Comparison of ENCODE assay signal across 1 cellular context in the genomic region with DNA sequence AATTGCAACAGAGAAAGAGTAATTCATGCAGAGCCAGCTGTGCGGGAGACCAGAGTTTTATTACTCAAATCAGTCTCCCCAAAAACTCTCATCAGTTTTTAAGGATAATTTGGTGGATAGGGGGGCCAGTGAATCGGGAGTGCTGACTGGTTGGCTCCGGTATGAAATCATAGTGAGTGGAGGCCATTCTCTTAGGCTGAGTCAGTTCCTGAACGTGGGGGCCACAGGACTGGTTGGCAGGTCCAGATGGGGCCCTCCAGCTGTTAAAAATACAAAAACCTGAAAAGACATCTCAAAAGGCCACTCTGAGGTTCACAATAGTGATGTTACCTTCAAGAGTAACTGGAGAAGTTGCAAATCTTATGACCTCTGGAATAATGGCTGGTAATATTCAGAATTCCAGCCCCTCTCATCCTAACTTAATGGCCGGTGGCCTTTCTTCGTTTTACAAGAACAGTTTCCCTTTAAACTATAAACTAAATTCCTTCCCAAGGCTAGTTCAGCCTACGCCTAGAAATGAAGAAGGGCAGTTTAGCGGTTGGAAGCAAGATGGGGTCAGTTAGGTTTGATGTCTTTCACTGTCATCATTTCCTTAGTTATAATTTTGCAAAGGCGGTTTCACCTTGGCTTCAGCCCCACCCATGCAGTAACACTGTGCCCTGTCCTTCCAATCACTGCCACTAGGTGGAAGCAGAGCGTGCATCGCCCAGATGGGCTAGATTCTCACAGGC.
TF ChIP-seq lines count a peak whose summit lies in the region.

No MANE protein-coding gene starts in this region.

TF ChIP-seq in HEK293, 187 proteins besides CTCF, POLR2A, EP300 and RAD21 (continued from another document):
- TF ChIP-seq, protein P1, sequence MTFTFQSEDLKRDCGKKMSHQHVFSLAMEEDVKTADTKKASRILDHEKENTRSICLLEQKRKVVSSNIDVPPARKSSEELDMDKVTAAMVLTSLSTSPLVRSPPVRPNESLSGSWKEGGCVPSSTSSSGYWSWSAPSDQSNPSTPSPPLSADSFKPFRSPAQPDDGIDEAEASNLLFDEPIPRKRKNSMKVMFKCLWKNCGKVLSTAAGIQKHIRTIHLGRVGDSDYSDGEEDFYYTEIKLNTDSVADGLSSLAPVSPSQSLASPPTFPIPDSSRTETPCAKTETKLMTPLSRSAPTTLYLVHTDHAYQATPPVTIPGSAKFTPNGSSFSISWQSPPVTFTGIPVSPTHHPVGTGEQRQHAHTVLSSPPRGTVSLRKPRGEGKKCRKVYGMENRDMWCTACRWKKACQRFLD (tag by site-specific recombination; IDR thresholded peaks at IDR 0.05): no peak
- TF ChIP-seq, protein P2, sequence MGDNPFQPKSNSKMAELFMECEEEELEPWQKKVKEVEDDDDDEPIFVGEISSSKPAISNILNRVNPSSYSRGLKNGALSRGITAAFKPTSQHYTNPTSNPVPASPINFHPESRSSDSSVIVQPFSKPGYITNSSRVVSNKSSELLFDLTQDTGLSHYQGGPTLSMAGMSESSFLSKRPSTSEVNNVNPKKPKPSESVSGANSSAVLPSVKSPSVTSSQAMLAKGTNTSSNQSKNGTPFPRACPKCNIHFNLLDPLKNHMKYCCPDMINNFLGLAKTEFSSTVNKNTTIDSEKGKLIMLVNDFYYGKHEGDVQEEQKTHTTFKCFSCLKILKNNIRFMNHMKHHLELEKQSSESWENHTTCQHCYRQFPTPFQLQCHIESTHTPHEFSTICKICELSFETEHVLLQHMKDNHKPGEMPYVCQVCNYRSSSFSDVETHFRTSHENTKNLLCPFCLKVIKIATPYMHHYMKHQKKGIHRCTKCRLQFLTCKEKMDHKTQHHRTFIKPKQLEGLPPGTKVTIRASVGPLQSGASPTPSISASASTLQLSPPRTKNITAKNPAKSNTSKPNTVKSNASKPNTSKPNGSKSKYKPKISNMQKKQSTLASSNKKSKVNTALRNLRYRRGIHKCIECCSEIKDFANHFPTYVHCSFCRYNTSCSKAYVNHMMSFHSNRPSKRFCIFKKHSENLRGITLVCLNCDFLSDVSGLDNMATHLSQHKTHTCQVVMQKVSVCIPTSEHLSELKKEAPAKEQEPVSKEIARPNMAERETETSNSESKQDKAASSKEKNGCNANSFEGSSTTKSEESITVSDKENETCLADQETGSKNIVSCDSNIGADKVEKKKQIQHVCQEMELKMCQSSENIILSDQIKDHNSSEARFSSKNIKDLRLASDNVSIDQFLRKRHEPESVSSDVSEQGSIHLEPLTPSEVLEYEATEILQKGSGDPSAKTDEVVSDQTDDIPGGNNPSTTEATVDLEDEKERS (tag by site-specific recombination; IDR thresholded peaks at IDR 0.05): no peak
- TF ChIP-seq ZNF324 (tag by site-specific recombination; IDR thresholded peaks at IDR 0.05) (no peak), ZNF302 (tag by site-specific recombination; IDR thresholded peaks at IDR 0.05; ENCODE audit: low read depth) (no peak), ZNF335 (tag by site-specific recombination; conservative IDR thresholded peaks at IDR 0.05) (0 out of 2 replicates have a peak, but pooled peaks have one; percentile 14), ZNF155 (tag by site-specific recombination; IDR thresholded peaks at IDR 0.05) (no peak), ZNF585B (tag by site-specific recombination; IDR thresholded peaks at IDR 0.05) (no peak), ZNF654 (tag by site-specific recombination; IDR thresholded peaks at IDR 0.05; ENCODE audit: low read depth) (peak; percentile 75), ZNF174 (tag by site-specific recombination; IDR thresholded peaks at IDR 0.05) (no peak)
- TF ChIP-seq, protein P3, sequence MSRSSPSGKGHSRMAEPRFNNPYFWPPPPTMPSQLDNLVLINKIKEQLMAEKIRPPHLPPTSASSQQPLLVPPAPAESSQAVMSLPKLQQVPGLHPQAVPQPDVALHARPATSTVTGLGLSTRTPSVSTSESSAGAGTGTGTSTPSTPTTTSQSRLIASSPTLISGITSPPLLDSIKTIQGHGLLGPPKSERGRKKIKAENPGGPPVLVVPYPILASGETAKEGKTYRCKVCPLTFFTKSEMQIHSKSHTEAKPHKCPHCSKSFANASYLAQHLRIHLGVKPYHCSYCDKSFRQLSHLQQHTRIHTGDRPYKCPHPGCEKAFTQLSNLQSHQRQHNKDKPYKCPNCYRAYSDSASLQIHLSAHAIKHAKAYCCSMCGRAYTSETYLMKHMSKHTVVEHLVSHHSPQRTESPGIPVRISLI (tag by site-specific recombination; IDR thresholded peaks at IDR 0.05): no peak
- TF ChIP-seq, protein P4, sequence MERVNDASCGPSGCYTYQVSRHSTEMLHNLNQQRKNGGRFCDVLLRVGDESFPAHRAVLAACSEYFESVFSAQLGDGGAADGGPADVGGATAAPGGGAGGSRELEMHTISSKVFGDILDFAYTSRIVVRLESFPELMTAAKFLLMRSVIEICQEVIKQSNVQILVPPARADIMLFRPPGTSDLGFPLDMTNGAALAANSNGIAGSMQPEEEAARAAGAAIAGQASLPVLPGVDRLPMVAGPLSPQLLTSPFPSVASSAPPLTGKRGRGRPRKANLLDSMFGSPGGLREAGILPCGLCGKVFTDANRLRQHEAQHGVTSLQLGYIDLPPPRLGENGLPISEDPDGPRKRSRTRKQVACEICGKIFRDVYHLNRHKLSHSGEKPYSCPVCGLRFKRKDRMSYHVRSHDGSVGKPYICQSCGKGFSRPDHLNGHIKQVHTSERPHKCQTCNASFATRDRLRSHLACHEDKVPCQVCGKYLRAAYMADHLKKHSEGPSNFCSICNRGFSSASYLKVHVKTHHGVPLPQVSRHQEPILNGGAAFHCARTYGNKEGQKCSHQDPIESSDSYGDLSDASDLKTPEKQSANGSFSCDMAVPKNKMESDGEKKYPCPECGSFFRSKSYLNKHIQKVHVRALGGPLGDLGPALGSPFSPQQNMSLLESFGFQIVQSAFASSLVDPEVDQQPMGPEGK (tag by site-specific recombination; IDR thresholded peaks at IDR 0.05): no peak
- TF ChIP-seq, protein P5, sequence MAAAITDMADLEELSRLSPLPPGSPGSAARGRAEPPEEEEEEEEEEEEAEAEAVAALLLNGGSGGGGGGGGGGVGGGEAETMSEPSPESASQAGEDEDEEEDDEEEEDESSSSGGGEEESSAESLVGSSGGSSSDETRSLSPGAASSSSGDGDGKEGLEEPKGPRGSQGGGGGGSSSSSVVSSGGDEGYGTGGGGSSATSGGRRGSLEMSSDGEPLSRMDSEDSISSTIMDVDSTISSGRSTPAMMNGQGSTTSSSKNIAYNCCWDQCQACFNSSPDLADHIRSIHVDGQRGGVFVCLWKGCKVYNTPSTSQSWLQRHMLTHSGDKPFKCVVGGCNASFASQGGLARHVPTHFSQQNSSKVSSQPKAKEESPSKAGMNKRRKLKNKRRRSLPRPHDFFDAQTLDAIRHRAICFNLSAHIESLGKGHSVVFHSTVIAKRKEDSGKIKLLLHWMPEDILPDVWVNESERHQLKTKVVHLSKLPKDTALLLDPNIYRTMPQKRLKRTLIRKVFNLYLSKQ (tag by site-specific recombination; IDR thresholded peaks at IDR 0.05; ENCODE audit: borderline replicate concordance): no peak
- TF ChIP-seq, protein P6, sequence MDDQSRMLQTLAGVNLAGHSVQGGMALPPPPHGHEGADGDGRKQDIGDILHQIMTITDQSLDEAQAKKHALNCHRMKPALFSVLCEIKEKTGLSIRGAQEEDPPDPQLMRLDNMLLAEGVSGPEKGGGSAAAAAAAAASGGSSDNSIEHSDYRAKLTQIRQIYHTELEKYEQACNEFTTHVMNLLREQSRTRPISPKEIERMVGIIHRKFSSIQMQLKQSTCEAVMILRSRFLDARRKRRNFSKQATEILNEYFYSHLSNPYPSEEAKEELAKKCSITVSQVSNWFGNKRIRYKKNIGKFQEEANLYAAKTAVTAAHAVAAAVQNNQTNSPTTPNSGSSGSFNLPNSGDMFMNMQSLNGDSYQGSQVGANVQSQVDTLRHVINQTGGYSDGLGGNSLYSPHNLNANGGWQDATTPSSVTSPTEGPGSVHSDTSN (CRISPR knock-in tag; IDR thresholded peaks at IDR 0.05): no peak
TF ChIP-seq in HEK293: peak in this region for 3.
